12 cellular contexts compared by ENCODE assay signal in genomic region chr11:78023426-78023825, GRCh38. TPM values are rescaled to one million over a fixed set of nuclear protein-coding genes. Genes with fewer than 3 reads are reported as not detected.
A peak's percentile ranks its signal among the peaks of the same experiment; 100 is the strongest.
DNase-seq lines count a peak whose midpoint lies in the region; ATAC-seq, FAIRE-seq and TF ChIP-seq lines count a peak whose summit lies in the region.
"Had no signal": no experiment of that assay in that cellular context is flagged by ENCODE, and none has a peak within 500 bp of the region (broad histone marks: within the 10 kb centered on the region; RNA-seq: fewer than 3 reads in every experiment).

No MANE protein-coding gene starts in this region.

- intact Hi-C loops in natural killer cell (cut with micrococcal nuclease): loop anchor here (5.0 kb wide), 1 partner anchor 376 kb away; no protein-coding TSS in a partner anchor

- peaks cover 22 to 23% of the 10 kb centered on the region in 2 donors for H3K27me3 Mint-ChIP-seq in natural killer cell (ENCODE audit: low read depth in 2 of 2)

- peak overlapping the region; percentile 89 for H3K4me2 ChIP-seq in smooth muscle cell

- H3K27ac Mint-ChIP-seq in natural killer cell: no peak overlapping the region
- H3K27ac Mint-ChIP-seq: activated naive CD8-positive, alpha-beta T cell treated with anti-CD3 and anti-CD28 coated beads, Interleukin-2, amount 50 U/mL, for 24 hours had no signal

- no peak for FAIRE-seq in bronchial epithelial cell (lab: Jason Lieb, UNC)

- H3K27ac ChIP-seq in HUES48 (ENCODE audit: low read depth, low read length) (peak overlapping the region; percentile 42), smooth muscle cell (ENCODE audit: low read depth) (no peak overlapping the region), WERI-Rb-1 (no peak overlapping the region)
- H3K27ac ChIP-seq: neutrophil had no signal

- H3F3A ChIP-seq in smooth muscle cell (ENCODE audit: low read depth): no peaks in the 10 kb centered on the region

- 84% methylated on average over 7 of the region's 7 CpGs for WGBS in smooth muscle cell (ENCODE audit: low lambda C conversion rate)

- H3K79me2 ChIP-seq in smooth muscle cell (ENCODE audit: low read depth): no peaks in the 10 kb centered on the region

- H3K4me3 ChIP-seq in HUES48 (ENCODE audit: low read depth, low read length) (peak overlapping the region; percentile 73), bronchial epithelial cell (ENCODE audit: low read depth, low read length) (peak overlapping the region; percentile 47), smooth muscle cell (peak overlapping the region; percentile 53), WERI-Rb-1 (ENCODE audit: low read depth, low read length) (no peak overlapping the region)

- TF ChIP-seq CTCF in bronchial epithelial cell (IDR thresholded peaks at IDR 0.05; ENCODE audit: insufficient read depth, low read length, severe bottlenecking) (no peak), smooth muscle cell (IDR thresholded peaks at IDR 0.05; ENCODE audit: borderline replicate concordance, insufficient read depth, poor library complexity, severe bottlenecking) (no peak), natural killer cell (IDR thresholded peaks at IDR 0.05) (no peak), WERI-Rb-1 (IDR thresholded peaks at IDR 0.05; ENCODE audit: low read depth, low read length) (no peak)

- DNase-seq in bronchial epithelial cell (ENCODE audit: low read depth) (no peak), left lobe of liver (ENCODE audit: low spot score) (no peak), smooth muscle cell (lab: John Stamatoyannopoulos, UW; ENCODE audit: unreplicated experiment) (no peak), natural killer cell (no peak), NCI-H1930 (lab: John Stamatoyannopoulos, UW) (no peak), WERI-Rb-1 (no peak)
- DNase-seq: activated naive CD8-positive, alpha-beta T cell treated with anti-CD3 and anti-CD28 coated beads, Interleukin-2, amount 50 U/mL, for 24 hours; NCI-H2107 had no signal

- peak overlapping the region; percentile 69 for H2AFZ ChIP-seq in smooth muscle cell (ENCODE audit: low read depth)

- peaks cover 7 to 9% of the 10 kb centered on the region in 2 donors for H3K4me1 Mint-ChIP-seq in natural killer cell

- H3K4me1 ChIP-seq in HUES48 (ENCODE audit: control insufficient read depth, insufficient read depth, low read length) (0 out of 2 replicates have a peak, but pooled peaks cover 3% of the 10 kb centered on the region), smooth muscle cell (ENCODE audit: low read depth) (peaks cover 5% of the 10 kb centered on the region)

- H3K27me3 ChIP-seq in HUES48 (ENCODE audit: control insufficient read depth, insufficient read depth, low read length): no peaks in the 10 kb centered on the region
- no peaks in the 10 kb centered on the region for H3K27me3 ChIP-seq in bronchial epithelial cell (ENCODE audit: control insufficient read depth, insufficient read depth, low read length)
- H3K27me3 ChIP-seq in smooth muscle cell (ENCODE audit: low read depth): no peaks in the 10 kb centered on the region
- H3K27me3 ChIP-seq in WERI-Rb-1 (ENCODE audit: insufficient read depth, low read depth, severe bottlenecking): no peaks in the 10 kb centered on the region

- H3K4me3 Mint-ChIP-seq in natural killer cell: no peak overlapping the region
- H3K4me3 Mint-ChIP-seq: activated naive CD8-positive, alpha-beta T cell treated with anti-CD3 and anti-CD28 coated beads, Interleukin-2, amount 50 U/mL, for 24 hours had no signal

- H3K9me3 ChIP-seq in HUES48 (ENCODE audit: control insufficient read depth, insufficient read depth, low read length): no peaks in the 10 kb centered on the region
- no peaks in the 10 kb centered on the region for H3K9me3 ChIP-seq in smooth muscle cell (replicated peaks; ENCODE audit: low read depth)
- no peaks in the 10 kb centered on the region for H3K9me3 ChIP-seq in WERI-Rb-1 (ENCODE audit: severe bottlenecking)
- H3K9me3 ChIP-seq: neutrophil had no signal

- no peaks in the 10 kb centered on the region for H3K36me3 Mint-ChIP-seq in natural killer cell

- no peaks in the 10 kb centered on the region for H3K9me3 Mint-ChIP-seq in natural killer cell
- H3K9me3 Mint-ChIP-seq: activated naive CD8-positive, alpha-beta T cell treated with anti-CD3 and anti-CD28 coated beads, Interleukin-2, amount 50 U/mL, for 24 hours had no signal

- H3K36me3 ChIP-seq in HUES48 (ENCODE audit: control insufficient read depth, insufficient read depth, low read length) (no peaks in the 10 kb centered on the region), bronchial epithelial cell (ENCODE audit: control insufficient read depth, insufficient read depth, low read length) (no peaks in the 10 kb centered on the region), smooth muscle cell (ENCODE audit: low read depth) (no peaks in the 10 kb centered on the region), WERI-Rb-1 (no peaks in the 10 kb centered on the region)
- H3K36me3 ChIP-seq: neutrophil had no signal

- H4K20me1 ChIP-seq in smooth muscle cell (ENCODE audit: low read depth): no peaks in the 10 kb centered on the region

- ATAC-seq in left lobe of liver (peak; percentile 6), natural killer cell (no peak), GM21447 (IDR thresholded peaks at IDR 0.05; ENCODE audit: unreplicated experiment) (no peak)

- H3K9ac ChIP-seq in HUES48 (ENCODE audit: low read depth, low read length) (peak overlapping the region; percentile 65; the same call in 1 of the 2 replicates), smooth muscle cell (ENCODE audit: low read depth) (peak overlapping the region; percentile 46)

RNA-seq across cellular contexts. Expression of gene KCTD14, which starts 0.3 kb away (rescaled TPM):
- total RNA-seq in bronchial epithelial cell: 0.77 and 1.3 TPM in 2 replicates
- total RNA-seq in left lobe of liver: 4.1 TPM
- 0.45 and 1.5 TPM in 2 replicates for total RNA-seq in smooth muscle cell
- polyA plus RNA-seq in smooth muscle cell: 1.7 and 4.6 TPM in 2 replicates
- total RNA-seq in natural killer cell: under 1 TPM in 2 of 3 donors, not detected in 1; 0.28 to 0.32 TPM
- total RNA-seq: SK-MEL-5 had no signal

RNA-seq across cellular contexts. Expression of gene INTS4, which starts 29.0 kb away (rescaled TPM):
- 17.5 and 29.7 TPM in 2 replicates for total RNA-seq in bronchial epithelial cell
- total RNA-seq in left lobe of liver: 10.1 TPM
- 28.9 and 35.7 TPM in 2 replicates for total RNA-seq in smooth muscle cell
- 21.2 and 22.4 TPM in 2 replicates for polyA plus RNA-seq in smooth muscle cell
- 10 to 100 TPM; 65.2 to 97.8 (median 67.5) TPM for total RNA-seq in natural killer cell

RNA-seq across cellular contexts. Expression of gene THRSP, which starts 40.2 kb away (rescaled TPM):
- total RNA-seq in bronchial epithelial cell (not detected in 2 replicates), left lobe of liver (48.6 TPM), smooth muscle cell (not detected in 2 replicates), natural killer cell (not detected)
- not detected in 2 replicates for polyA plus RNA-seq in smooth muscle cell
- total RNA-seq: SK-MEL-5 had no signal

RNA-seq across cellular contexts. Expression of gene NDUFC2, which starts 56.2 kb away (rescaled TPM):
- total RNA-seq in bronchial epithelial cell: 62.3 and 64.8 TPM in 2 replicates
- total RNA-seq in left lobe of liver: 210 TPM
- total RNA-seq in smooth muscle cell: 135 and 164 TPM in 2 replicates
- polyA plus RNA-seq in smooth muscle cell: 472 and 509 TPM in 2 replicates
- total RNA-seq in natural killer cell: 10 to 100 TPM; 51.8 to 75.4 (median 60.2) TPM

Comparison
In these comparisons a context has a peak if more than half of its experiments do, and no peak if none do; other contexts are left out.
1. RNA of gene THRSP, which starts 40.2 kb away (total RNA-seq): 48.6 TPM in left lobe of liver (single experiment); not detected in bronchial epithelial cell, not detected in smooth muscle cell and not detected in natural killer cell; every median in the first group is over 10 times any median in the second.